Comparison of ENCODE assay signal across 22 cellular contexts in genomic region chr2:240985881-240986786, GRCh38. TPM values are rescaled to one million over a fixed set of nuclear protein-coding genes. Genes with fewer than 3 reads are reported as not detected.
DNase-seq lines count a peak whose midpoint lies in the region; ATAC-seq and TF ChIP-seq lines count a peak whose summit lies in the region.
"Had no signal": no experiment of that assay in that cellular context is flagged by ENCODE, and none has a peak within 500 bp of the region (broad histone marks: within the 10 kb centered on the region; RNA-seq: fewer than 3 reads in every experiment).

No MANE protein-coding gene starts in this region.

- no peaks in the 10 kb centered on the region for H3K4me1 Mint-ChIP-seq in activated naive CD4-positive, alpha-beta T cell treated with anti-CD3 and anti-CD28 coated beads, Interleukin-2, amount 10 ng/mL, durations not matched to agents 7 days and 5 days
- peaks cover 2% of the 10 kb centered on the region for H3K4me1 Mint-ChIP-seq in activated naive CD4-positive, alpha-beta T cell treated with anti-CD3 and anti-CD28 coated beads for 36 hours (ENCODE audit: low read depth)

- TF ChIP-seq POLR2A in upper lobe of left lung (IDR thresholded peaks at IDR 0.05): no peak

- H2AFZ ChIP-seq in mesenchymal stem cell (ENCODE audit: low read depth, low read length): no peak overlapping the region
- H2AFZ ChIP-seq: hepatocyte had no signal

- H3K9me3 ChIP-seq in mesenchymal stem cell (ENCODE audit: control insufficient read depth, low read length) (peaks cover 16% of the 10 kb centered on the region), upper lobe of left lung (no peaks in the 10 kb centered on the region)
- H3K9me3 ChIP-seq: Peyer's patch had no signal

- H3K36me3 Mint-ChIP-seq in activated naive CD4-positive, alpha-beta T cell treated with anti-CD3 and anti-CD28 coated beads, Interleukin-2, amount 10 ng/mL, durations not matched to agents 7 days and 5 days: no peaks in the 10 kb centered on the region
- no peaks in the 10 kb centered on the region for H3K36me3 Mint-ChIP-seq in activated naive CD4-positive, alpha-beta T cell treated with anti-CD3 and anti-CD28 coated beads for 36 hours (ENCODE audit: low read depth)
- H3K36me3 Mint-ChIP-seq: activated CD4-positive, alpha-beta memory T cell treated with anti-CD3 and anti-CD28 coated beads for 36 hours; activated naive CD8-positive, alpha-beta T cell had no signal

- H3K27ac Mint-ChIP-seq in activated naive CD4-positive, alpha-beta T cell treated with anti-CD3 and anti-CD28 coated beads, Interleukin-2, amount 10 ng/mL, durations not matched to agents 7 days and 5 days: no peak overlapping the region
- no peak overlapping the region for H3K27ac Mint-ChIP-seq in activated naive CD4-positive, alpha-beta T cell treated with anti-CD3 and anti-CD28 coated beads for 36 hours
- H3K27ac Mint-ChIP-seq: activated CD4-positive, alpha-beta memory T cell treated with anti-CD3 and anti-CD28 coated beads for 36 hours; activated naive CD8-positive, alpha-beta T cell; CD8-positive, alpha-beta memory T cell; progenitor cell of endocrine pancreas had no signal

- H3K23ac ChIP-seq in mesenchymal stem cell (ENCODE audit: low read length in 2 of 2): no peak overlapping the region

- CTCF ChIA-PET in activated naive CD4-positive, alpha-beta T cell treated with anti-CD3 and anti-CD28 coated beads, Interleukin-2, amount 10 ng/mL, durations not matched to agents 7 days and 5 days (lab: Charles Lee): no interaction called here
- CTCF ChIA-PET in activated naive CD4-positive, alpha-beta T cell treated with anti-CD3 and anti-CD28 coated beads for 36 hours (lab: Charles Lee): interaction anchor here (0.8 kb wide), 1 partner anchor 74 kb away, joined by 5 read pairs; no protein-coding TSS in a partner anchor

- peak; percentile 3 for ATAC-seq in Right ventricle myocardium superior (ENCODE audit: poor library complexity)
- no peak for ATAC-seq in upper lobe of left lung (ENCODE audit: low FRiP score in 2 of 2)
- no peak for ATAC-seq in GM19452 (IDR thresholded peaks at IDR 0.05; ENCODE audit: unreplicated experiment)
- ATAC-seq: activated T-cell treated with anti-CD3 and anti-CD28 coated beads, Interleukin-2, amount 50 U/mL, for 4 hours had no signal

- no peak overlapping the region for H2AK5ac ChIP-seq in mesenchymal stem cell (ENCODE audit: low read length, severe bottlenecking)

- peak; percentile 18 for DNase-seq in activated naive CD4-positive, alpha-beta T cell treated with anti-CD3 and anti-CD28 coated beads, Interleukin-2, amount 10 ng/mL, durations not matched to agents 7 days and 5 days
- DNase-seq in activated naive CD4-positive, alpha-beta T cell treated with anti-CD3 and anti-CD28 coated beads for 36 hours: no peak
- DNase-seq in Right ventricle myocardium superior (peak; percentile 33), mesenchymal stem cell (no peak), upper lobe of left lung (peak; percentile 18 to 55), NCI-H1930 (lab: John Stamatoyannopoulos, UW) (no peak), NOMO-1 (lab: John Stamatoyannopoulos, UW; ENCODE audit: unreplicated experiment in 2 of 2) (no peak)
- DNase-seq: activated CD4-positive, alpha-beta memory T cell treated with anti-CD3 and anti-CD28 coated beads for 36 hours; activated T-cell treated with anti-CD3 and anti-CD28 coated beads, Interleukin-2, amount 50 U/mL, for 4 hours; effector memory CD4-positive, alpha-beta T cell; H7; NCI-H1417; NCI-H82; stimulated activated naive CD4-positive, alpha-beta T cell; SW 1271 had no signal

- H3K36me3 ChIP-seq in mesenchymal stem cell (ENCODE audit: control insufficient read depth in 1 of 2, insufficient read depth in 2 of 2, low read depth in 1 of 2, low read length in 2 of 2) (no peaks in the 10 kb centered on the region), upper lobe of left lung (no peaks in the 10 kb centered on the region)
- H3K36me3 ChIP-seq: cardiac muscle cell, Peyer's patch had no signal

- H2BK120ac ChIP-seq in mesenchymal stem cell (ENCODE audit: low read depth, low read length): no peak overlapping the region

- H3K4me2 ChIP-seq in mesenchymal stem cell (ENCODE audit: low read length, poor library complexity, severe bottlenecking): no peak overlapping the region

- peaks cover 40% of the 10 kb centered on the region for H3K27me3 Mint-ChIP-seq in activated naive CD4-positive, alpha-beta T cell treated with anti-CD3 and anti-CD28 coated beads, Interleukin-2, amount 10 ng/mL, durations not matched to agents 7 days and 5 days
- H3K27me3 Mint-ChIP-seq in activated naive CD4-positive, alpha-beta T cell treated with anti-CD3 and anti-CD28 coated beads for 36 hours (ENCODE audit: low read depth): no peaks in the 10 kb centered on the region
- H3K27me3 Mint-ChIP-seq: activated naive CD8-positive, alpha-beta T cell had no signal

- H3K4me3 ChIP-seq in mesenchymal stem cell (ENCODE audit: insufficient read depth in 1 of 2, low read depth in 1 of 2, low read length in 2 of 2) (no peak overlapping the region), upper lobe of left lung (no peak overlapping the region)
- H3K4me3 ChIP-seq: cardiac muscle cell, hepatocyte, Peyer's patch had no signal

- peaks cover 0 to 31% of the 10 kb centered on the region in 2 experiments for H3K27me3 ChIP-seq in mesenchymal stem cell (ENCODE audit: control insufficient read depth in 1 of 2, insufficient read depth in 1 of 2, low read length in 2 of 2)
- H3K27me3 ChIP-seq in upper lobe of left lung: no peaks in the 10 kb centered on the region
- H3K27me3 ChIP-seq: Peyer's patch had no signal

- peak overlapping the region; percentile 73 for H4K91ac ChIP-seq in mesenchymal stem cell (ENCODE audit: low read length)

- no peak for TF ChIP-seq EP300 in upper lobe of left lung (IDR thresholded peaks at IDR 0.05)

- intact Hi-C loops in activated naive CD4-positive, alpha-beta T cell treated with anti-CD3 and anti-CD28 coated beads for 36 hours (cut with micrococcal nuclease): loop anchor here (10.0 kb wide), 1 partner anchor 71 kb away; no protein-coding TSS in a partner anchor
- intact Hi-C loops in Right ventricle myocardium superior (cut with DNase I): no loop called here

- WGBS in mesenchymal stem cell: 84% methylated on average over 19 of the region's 20 CpGs
- WGBS in upper lobe of left lung, 2 donors: 72 to 85% methylated on average over 10 to 20 of the region's 20 CpGs

- no peaks in the 10 kb centered on the region for H3K79me1 ChIP-seq in mesenchymal stem cell (replicated peaks; ENCODE audit: low read length, poor library complexity, severe bottlenecking)

- no peak for TF ChIP-seq CTCF in upper lobe of left lung (IDR thresholded peaks at IDR 0.05)

- no peak overlapping the region for H3K4me3 Mint-ChIP-seq in activated naive CD4-positive, alpha-beta T cell treated with anti-CD3 and anti-CD28 coated beads, Interleukin-2, amount 10 ng/mL, durations not matched to agents 7 days and 5 days
- H3K4me3 Mint-ChIP-seq in activated naive CD4-positive, alpha-beta T cell treated with anti-CD3 and anti-CD28 coated beads for 36 hours: no peak overlapping the region
- H3K4me3 Mint-ChIP-seq: activated CD4-positive, alpha-beta memory T cell treated with anti-CD3 and anti-CD28 coated beads for 36 hours; activated naive CD8-positive, alpha-beta T cell; activated T-cell treated with anti-CD3 and anti-CD28 coated beads, Interleukin-2, amount 50 U/mL, for 4 hours; CD8-positive, alpha-beta memory T cell had no signal

- H3K27ac ChIP-seq in mesenchymal stem cell (ENCODE audit: low read length, poor library complexity, severe bottlenecking) (no peak overlapping the region), upper lobe of left lung (peak overlapping the region in 2 of 4 donors; percentile 68 to 74)
- H3K27ac ChIP-seq: cardiac muscle cell, hepatocyte had no signal

- H4K8ac ChIP-seq in mesenchymal stem cell (ENCODE audit: low read length): peak overlapping the region; percentile 49

- no peaks in the 10 kb centered on the region for H3K9me3 Mint-ChIP-seq in activated naive CD4-positive, alpha-beta T cell treated with anti-CD3 and anti-CD28 coated beads, Interleukin-2, amount 10 ng/mL, durations not matched to agents 7 days and 5 days
- H3K9me3 Mint-ChIP-seq in activated naive CD4-positive, alpha-beta T cell treated with anti-CD3 and anti-CD28 coated beads for 36 hours: no peaks in the 10 kb centered on the region
- H3K9me3 Mint-ChIP-seq: activated CD4-positive, alpha-beta memory T cell treated with anti-CD3 and anti-CD28 coated beads for 36 hours; activated T-cell treated with anti-CD3 and anti-CD28 coated beads, Interleukin-2, amount 50 U/mL, for 4 hours; CD8-positive, alpha-beta memory T cell had no signal

- no peak overlapping the region for H2BK5ac ChIP-seq in mesenchymal stem cell (ENCODE audit: low read depth, low read length, poor library complexity, severe bottlenecking)

- peak overlapping the region in 1 of 2 experiments; percentile 89 for H3K18ac ChIP-seq in mesenchymal stem cell (ENCODE audit: low read depth in 1 of 2, low read length in 2 of 2)

- H2BK12ac ChIP-seq in mesenchymal stem cell (ENCODE audit: low read length in 2 of 2): peak overlapping the region; percentile 65 to 75

- H3K4ac ChIP-seq in mesenchymal stem cell (ENCODE audit: low read depth in 1 of 2, low read length in 2 of 2): no peak overlapping the region

- peak overlapping the region; percentile 19 for H3K9ac ChIP-seq in mesenchymal stem cell (ENCODE audit: low read length)

- peaks cover 12% of the 10 kb centered on the region for H3K4me1 ChIP-seq in mesenchymal stem cell (ENCODE audit: control insufficient read depth, insufficient read depth, low read depth, low read length)
- H3K4me1 ChIP-seq in upper lobe of left lung: peaks cover 22 to 36% (median 29%) of the 10 kb centered on the region in 4 donors

- H3K14ac ChIP-seq in mesenchymal stem cell (ENCODE audit: low read length in 2 of 2): peak overlapping the region in 1 of 2 experiments; percentile 36

- no peak overlapping the region for H2BK15ac ChIP-seq in mesenchymal stem cell (ENCODE audit: low read depth, poor library complexity, severe bottlenecking)

RNA-seq across cellular contexts. Expression of gene SNED1, which starts 12.3 kb away (rescaled TPM):
- under 1 TPM; 0.35 to 0.60 TPM for total RNA-seq in activated naive CD4-positive, alpha-beta T cell treated with anti-CD3 and anti-CD28 coated beads for 36 hours
- 8.0 TPM for total RNA-seq in Right ventricle myocardium superior
- polyA plus RNA-seq in mesenchymal stem cell (2013, experiment 1 of 2): 3.7 TPM
- 3.7 TPM for polyA plus RNA-seq in mesenchymal stem cell (2013, experiment 2 of 2)
- 100 to 1,000 TPM in 1 of 6 donors, 10 to 100 TPM in 5; 26.0 to 189 (median 38.9) TPM for total RNA-seq in upper lobe of left lung

Comparison
In these comparisons a context has a peak if more than half of its experiments do, and no peak if none do; other contexts are left out.
1. DNase-seq: peak in activated naive CD4-positive, alpha-beta T cell treated with anti-CD3 and anti-CD28 coated beads, Interleukin-2, amount 10 ng/mL, durations not matched to agents 7 days and 5 days (single experiment), Right ventricle myocardium superior (single experiment) and upper lobe of left lung (2 of 2); none in activated naive CD4-positive, alpha-beta T cell treated with anti-CD3 and anti-CD28 coated beads for 36 hours (single experiment), mesenchymal stem cell (single experiment), NCI-H1930 (0 of 2) and NOMO-1 (0 of 2).